ENCODE assay signal across 10 cellular contexts in the genomic region with DNA sequence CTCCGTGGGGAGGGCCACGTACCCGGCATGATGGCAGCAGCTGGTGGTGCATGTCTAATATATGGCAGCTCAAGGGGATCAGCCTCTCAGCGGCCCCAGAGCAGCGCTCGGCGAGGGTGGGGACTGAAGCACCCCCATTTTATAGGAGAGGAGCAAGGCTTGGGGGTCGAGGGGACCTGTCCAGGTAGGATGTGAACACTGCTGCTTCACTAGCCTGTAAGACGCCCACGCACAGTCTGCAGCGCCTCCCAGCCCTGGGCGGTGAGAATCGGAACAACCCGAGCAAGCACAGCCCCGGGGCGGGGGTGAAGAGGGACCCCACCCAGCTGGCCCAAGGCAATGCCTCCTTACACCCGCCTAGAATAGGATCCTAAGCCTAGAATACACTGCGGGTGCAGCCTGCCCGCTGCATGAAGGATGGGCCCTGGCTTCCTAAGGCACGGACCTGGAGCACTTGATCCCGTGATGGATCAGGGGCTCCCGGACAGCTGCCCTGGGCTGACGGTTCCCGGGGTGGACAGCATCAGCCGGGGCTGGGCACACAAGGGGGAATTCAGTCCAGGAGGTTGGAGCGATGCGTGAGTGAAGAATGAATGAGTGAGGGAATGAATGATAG. TPM values are rescaled to one million over a fixed set of nuclear protein-coding genes. Genes with fewer than 3 reads are reported as not detected.
A peak's percentile ranks its signal among the peaks of the same experiment; 100 is the strongest.
DNase-seq lines count a peak whose midpoint lies in the region; ATAC-seq and TF ChIP-seq lines count a peak whose summit lies in the region.
"Had no signal": no experiment of that assay in that cellular context is flagged by ENCODE, and none has a peak within 500 bp of the region (broad histone marks: within the 10 kb centered on the region; RNA-seq: fewer than 3 reads in every experiment).

No MANE protein-coding gene starts in this region.

- no peaks in the 10 kb centered on the region for H3K27me3 ChIP-seq in HCT116 (ENCODE audit: insufficient read depth, low read length)
- H3K27me3 ChIP-seq in CD4-positive, alpha-beta T cell (ENCODE audit: control insufficient read depth, insufficient read depth, low read length): no peaks in the 10 kb centered on the region

- peak overlapping the region; percentile 81 for H2AFZ ChIP-seq in HCT116 (ENCODE audit: low read depth, low read length, poor library complexity, severe bottlenecking)

- H3K4me3 ChIP-seq in HCT116 (replicated peaks in 1 of 2; ENCODE audit: low read depth in 1 of 2, low read length in 2 of 2): peak overlapping the region; percentile 4 to 6; a peak in 3 of 4 replicates
- no peak overlapping the region for H3K4me3 ChIP-seq in coronary artery
- H3K4me3 ChIP-seq: esophagus muscularis mucosa had no signal

- CTCF ChIA-PET in Calu3 (lab: Charles Lee) (interaction anchor here (0.6 to 1.8 kb wide), 7 partner anchors 16 to 347 kb away, joined by 3 to 10 read pairs (median 6); no protein-coding TSS in a partner anchor), HCT116 (lab: Charles Lee) (interaction anchor here (0.7 to 1.7 kb wide), 5 partner anchors 9 to 438 kb away, joined by 3 to 4 read pairs (median 4); a partner anchor contains a TSS)
- CTCF ChIA-PET in CD4-positive, alpha-beta T cell (lab: Charles Lee): no interaction called here

- H4K20me1 ChIP-seq in HCT116 (ENCODE audit: insufficient read depth): no peaks in the 10 kb centered on the region

- POLR2A ChIA-PET in HCT116 (lab: Charles Lee): no interaction called here
- POLR2A ChIA-PET in CD4-positive, alpha-beta T cell (lab: Charles Lee): no interaction called here

- no peaks in the 10 kb centered on the region for H3K36me3 Mint-ChIP-seq in Calu3 (ENCODE audit: insufficient read depth, unreplicated experiment)
- no peaks in the 10 kb centered on the region for H3K36me3 Mint-ChIP-seq in nephron progenitor cell (ENCODE audit: low read depth)
- no peaks in the 10 kb centered on the region for H3K36me3 Mint-ChIP-seq in natural killer cell
- no peaks in the 10 kb centered on the region for H3K36me3 Mint-ChIP-seq in CD4-positive, alpha-beta T cell (ENCODE audit: low read depth)
- H3K36me3 Mint-ChIP-seq: activated naive CD4-positive, alpha-beta T cell treated with anti-CD3 and anti-CD28 coated beads, Interleukin-2, amount 50 U/mL, for 72 hours had no signal

- peak; percentile 69 for DNase-seq in Calu3
- DNase-seq in HCT116 (ENCODE audit: low read depth, low spot score): no peak
- DNase-seq in coronary artery (ENCODE audit: low spot score): no peak
- peak; percentile 68 for DNase-seq in nephron progenitor cell
- no peak for DNase-seq in natural killer cell
- no peak for DNase-seq in NOMO-1 treated with DMSO at 0.1 percent for 48 hours (lab: John Stamatoyannopoulos, UW; ENCODE audit: unreplicated experiment)
- DNase-seq in NOMO-1 treated with dmso at 0.1 percent for 144 hours (lab: John Stamatoyannopoulos, UW; ENCODE audit: unreplicated experiment): no peak
- no peak for DNase-seq in CD4-positive, alpha-beta T cell

- no peaks in the 10 kb centered on the region for H3K9me2 ChIP-seq in HCT116 (ENCODE audit: insufficient read depth)

- TF ChIP-seq RAD21 in HCT116 (IDR thresholded peaks at IDR 0.05; ENCODE audit: low read depth): no peak

- BruUV-seq in Calu3 (replicated peaks; lab: Mats Ljungman, UMichigan) (no TSS peak), HCT116 (replicated peaks; lab: Mats Ljungman, UMichigan) (no TSS peak)

- H3K27me3 Mint-ChIP-seq in Calu3 (ENCODE audit: unreplicated experiment) (no peaks in the 10 kb centered on the region), nephron progenitor cell (ENCODE audit: low read depth, poor library complexity) (peaks cover 21% of the 10 kb centered on the region), natural killer cell (ENCODE audit: low read depth in 2 of 2) (peaks cover 0 to 3% of the 10 kb centered on the region in 2 donors)
- peaks cover 9% of the 10 kb centered on the region for H3K27me3 Mint-ChIP-seq in CD4-positive, alpha-beta T cell

- peak overlapping the region; percentile 20; the same call in 1 of the 2 replicates for H3K27ac ChIP-seq in HCT116 (ENCODE audit: low read depth, low read length)
- H3K27ac ChIP-seq in coronary artery: no peak overlapping the region
- H3K27ac ChIP-seq in CD4-positive, alpha-beta T cell (ENCODE audit: low read depth, low read length): no peak overlapping the region
- H3K27ac ChIP-seq: esophagus muscularis mucosa had no signal

- no peak overlapping the region for H3K9ac ChIP-seq in HCT116 (ENCODE audit: low read length)

- no peaks in the 10 kb centered on the region for H3K9me3 ChIP-seq in HCT116 (ENCODE audit: control insufficient read depth in 1 of 2, insufficient read depth in 1 of 2, low read depth in 1 of 2, low read length in 2 of 2)
- peaks cover 6% of the 10 kb centered on the region for H3K9me3 ChIP-seq in CD4-positive, alpha-beta T cell (ENCODE audit: control insufficient read depth, low read length)

- H3K27ac Mint-ChIP-seq in Calu3 (ENCODE audit: unreplicated experiment) (no peak overlapping the region), nephron progenitor cell (no peak overlapping the region), natural killer cell (no peak overlapping the region)
- H3K27ac Mint-ChIP-seq in CD4-positive, alpha-beta T cell: no peak overlapping the region
- H3K27ac Mint-ChIP-seq: activated naive CD4-positive, alpha-beta T cell treated with anti-CD3 and anti-CD28 coated beads, Interleukin-2, amount 50 U/mL, for 72 hours had no signal

- RAD21 ChIA-PET in HCT116 (lab: Charles Lee; ENCODE audit: low non-redundant PET in 1 of 2, low total read pairs in 2 of 2, uncharacterized antibody in 2 of 2, unreplicated experiment in 2 of 2): interaction anchor here (0.7 to 1.6 kb wide), 4 partner anchors 39 to 303 kb away, joined by 3 to 6 read pairs (median 4); no protein-coding TSS in a partner anchor

- no peak for TF ChIP-seq POLR2A in HCT116 (IDR thresholded peaks at IDR 0.05; ENCODE audit: borderline replicate concordance, extremely low read depth, insufficient read depth, insufficient read length)

- H3K4me2 ChIP-seq in HCT116 (ENCODE audit: low read length): peak overlapping the region; percentile 74

- ATAC-seq in HCT116 (peak; percentile 77), natural killer cell (no peak)
- ATAC-seq in CD4-positive, alpha-beta T cell (ENCODE audit: poor library complexity): no peak

- no peaks in the 10 kb centered on the region for H3K79me2 ChIP-seq in HCT116 (ENCODE audit: insufficient read depth, low read length)

- no peaks in the 10 kb centered on the region for H3K36me3 ChIP-seq in HCT116 (ENCODE audit: control insufficient read depth in 1 of 2, insufficient read depth in 2 of 2, low read length in 2 of 2)
- H3K36me3 ChIP-seq: esophagus muscularis mucosa had no signal

- peaks cover 62 to 67% of the 10 kb centered on the region in 2 experiments for H3K4me1 ChIP-seq in HCT116 (ENCODE audit: control insufficient read depth in 1 of 2, insufficient read depth in 2 of 2, low read length in 2 of 2)

- H3K4me1 Mint-ChIP-seq in Calu3 (ENCODE audit: low read depth, unreplicated experiment) (peaks cover 30% of the 10 kb centered on the region), nephron progenitor cell (peaks cover 5% of the 10 kb centered on the region), natural killer cell (no peaks in the 10 kb centered on the region)
- no peaks in the 10 kb centered on the region for H3K4me1 Mint-ChIP-seq in CD4-positive, alpha-beta T cell (ENCODE audit: low read depth)

- TF ChIP-seq CTCF in Calu3 (IDR thresholded peaks at IDR 0.05; ENCODE audit: unreplicated experiment) (peak; percentile 43), HCT116 (IDR thresholded peaks at IDR 0.05 in 2 of 3, conservative IDR thresholded peaks at IDR 0.05 in 1 of 3; ENCODE audit: borderline replicate concordance in 1 of 3, insufficient read depth in 1 of 3, low read depth in 2 of 3, low read length in 2 of 3) (peak in 2 of 3 experiments; percentile 77 to 79; a peak in 4 of 6 replicates), coronary artery (IDR thresholded peaks at IDR 0.05) (peak; percentile 10), nephron progenitor cell (IDR thresholded peaks at IDR 0.05) (peak; percentile 63), natural killer cell (IDR thresholded peaks at IDR 0.05) (no peak)
- no peak for TF ChIP-seq CTCF in CD4-positive, alpha-beta T cell (IDR thresholded peaks at IDR 0.05)

- H3K4me3 Mint-ChIP-seq in Calu3 (ENCODE audit: low read depth, unreplicated experiment): peak overlapping the region; percentile 36
- H3K4me3 Mint-ChIP-seq in nephron progenitor cell: no peak overlapping the region
- no peak overlapping the region for H3K4me3 Mint-ChIP-seq in natural killer cell
- H3K4me3 Mint-ChIP-seq in CD4-positive, alpha-beta T cell: no peak overlapping the region

- intact Hi-C loops in Calu3 (cut with micrococcal nuclease; ENCODE audit: unreplicated experiment) (loop anchor here (10.0 kb wide), 1 partner anchor 91 kb away; no protein-coding TSS in a partner anchor), HCT116 (cut with micrococcal nuclease) (loop anchor here (2.0 kb wide), 1 partner anchor 437 kb away; no protein-coding TSS in a partner anchor), natural killer cell (cut with micrococcal nuclease) (no loop called here)
- intact Hi-C loops in CD4-positive, alpha-beta T cell (cut with DNase I, micrococcal nuclease): no loop called here

- H3K9me3 Mint-ChIP-seq in Calu3 (ENCODE audit: low read depth, unreplicated experiment) (no peaks in the 10 kb centered on the region), nephron progenitor cell (no peaks in the 10 kb centered on the region), natural killer cell (no peaks in the 10 kb centered on the region)
- H3K9me3 Mint-ChIP-seq in CD4-positive, alpha-beta T cell: no peaks in the 10 kb centered on the region
- H3K9me3 Mint-ChIP-seq: activated naive CD4-positive, alpha-beta T cell treated with anti-CD3 and anti-CD28 coated beads, Interleukin-2, amount 50 U/mL, for 72 hours had no signal

TF ChIP-seq in HCT116, 20 proteins besides CTCF, POLR2A, EP300 and RAD21 (continues in another document):
- TF ChIP-seq SIN3A (IDR thresholded peaks at IDR 0.05; ENCODE audit: low read depth) (no peak), EZH2phosphoT487 (IDR thresholded peaks at IDR 0.05; ENCODE audit: borderline replicate concordance) (no peak), CBX3 (IDR thresholded peaks at IDR 0.05; ENCODE audit: low read depth) (no peak), ZFX (IDR thresholded peaks at IDR 0.05) (no peak), ELF1 (IDR thresholded peaks at IDR 0.05; ENCODE audit: borderline replicate concordance, low read depth) (no peak), JUND (IDR thresholded peaks at IDR 0.05) (no peak), EZH2 (IDR thresholded peaks at IDR 0.05) (no peak), SRF (IDR thresholded peaks at IDR 0.05; ENCODE audit: low read depth) (no peak)
- TF ChIP-seq, protein P1, sequence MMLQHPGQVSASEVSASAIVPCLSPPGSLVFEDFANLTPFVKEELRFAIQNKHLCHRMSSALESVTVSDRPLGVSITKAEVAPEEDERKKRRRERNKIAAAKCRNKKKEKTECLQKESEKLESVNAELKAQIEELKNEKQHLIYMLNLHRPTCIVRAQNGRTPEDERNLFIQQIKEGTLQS (IDR thresholded peaks at IDR 0.05): no peak

RNA-seq across cellular contexts. Expression of a gene that starts 17.6 kb away (rescaled TPM):
- total RNA-seq in Calu3 (2022) (2.4 and 3.4 TPM in 2 replicates), HCT116 (2021; ENCODE audit: unreplicated experiment) (28.1 TPM), natural killer cell (not detected)
- 17.9 and 24.0 TPM in 2 replicates for polyA plus RNA-seq in HCT116 (2012)
- total RNA-seq in CD4-positive, alpha-beta T cell: not detected

Comparison
In these comparisons a context has a peak if more than half of its experiments do, and no peak if none do; other contexts are left out.
1. DNase-seq: peak in Calu3 (single experiment) and nephron progenitor cell (single experiment); none in HCT116 (single experiment), coronary artery (single experiment), natural killer cell (single experiment), NOMO-1 treated with DMSO at 0.1 percent for 48 hours (single experiment), NOMO-1 treated with dmso at 0.1 percent for 144 hours (single experiment) and CD4-positive, alpha-beta T cell (0 of 10).
2. CTCF ChIP-seq: peak in Calu3 (single experiment), HCT116 (2 of 3), coronary artery (single experiment) and nephron progenitor cell (single experiment); none in natural killer cell (single experiment) and CD4-positive, alpha-beta T cell (single experiment).
3. intact Hi-C loops: an anchor here in Calu3 (10.0 kb wide) and HCT116 (2.0 kb wide); none called in natural killer cell and CD4-positive, alpha-beta T cell.